Comparison of ENCODE assay signal across 11 cellular contexts in the genomic region with DNA sequence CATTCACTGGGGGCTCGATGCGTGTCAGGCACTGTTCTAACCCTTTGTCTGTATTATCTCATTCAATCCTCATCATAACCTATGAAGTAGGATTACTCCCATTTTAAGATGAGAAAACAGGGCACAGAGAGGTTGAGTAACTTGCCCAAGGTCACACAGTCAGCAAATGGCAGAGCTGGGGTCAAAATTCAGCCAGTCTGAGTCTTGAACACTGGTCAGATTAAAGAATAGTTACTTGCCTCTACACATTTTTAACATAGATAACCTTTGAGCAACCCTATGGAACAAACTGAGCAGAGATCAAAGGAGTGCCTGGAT.
"Had no signal": no experiment of that assay in that cellular context is flagged by ENCODE, and none has a peak within 500 bp of the region (broad histone marks: within the 10 kb centered on the region; RNA-seq: fewer than 3 reads in every experiment).

No MANE protein-coding gene starts in this region.

- DNase-seq: GM23248, GOT3, H7, H9, HCEC 1CT, HFFc6 had no signal

- H3K4me1 ChIP-seq: HAP-1 had no signal

- H3K9me3 ChIP-seq: HAP-1 had no signal

- H3K4me2 ChIP-seq: GM23338 had no signal

- FAIRE-seq: H1, H54 had no signal

- H2AFZ ChIP-seq: GM23248, GM23338 had no signal

- H3K36me3 ChIP-seq: HAP-1 had no signal

- ATAC-seq: GM23338, HCT116 had no signal

- H3K9ac ChIP-seq: GM23248 had no signal

- H3K27ac ChIP-seq: GM23248 had no signal

- H3K4me3 ChIP-seq: GM23248, GM23338, HAP-1 had no signal
